ENCODE assay signal across 1 cellular context in genomic region chr6:109454483-109455160, GRCh38.
A peak's percentile ranks its signal among the peaks of the same experiment; 100 is the strongest.
TF ChIP-seq lines count a peak whose summit lies in the region.

No MANE protein-coding gene starts in this region.

TF ChIP-seq in HepG2, 621 proteins besides CTCF, POLR2A, EP300 and RAD21:
- TF ChIP-seq ZNF644 (CRISPR knock-in tag; IDR thresholded peaks at IDR 0.05; ENCODE audit: low read depth) (no peak), MTA3 (CRISPR knock-in tag; IDR thresholded peaks at IDR 0.05) (no peak), HOXA9 (CRISPR knock-in tag; IDR thresholded peaks at IDR 0.05; ENCODE audit: borderline replicate concordance) (0 out of 2 replicates have a peak, but pooled peaks have one; percentile 59), GATA4 (IDR thresholded peaks at IDR 0.05; ENCODE audit: borderline replicate concordance, low read depth) (no peak), SYNCRIP (IDR thresholded peaks at IDR 0.05; ENCODE audit: insufficient read depth, low read depth, low read length) (no peak), ZNF337 (CRISPR knock-in tag; IDR thresholded peaks at IDR 0.05; ENCODE audit: borderline replicate concordance, low read depth) (no peak), ZNF256 (CRISPR knock-in tag; conservative IDR thresholded peaks at IDR 0.05) (no peak), ZNF431 (CRISPR knock-in tag; IDR thresholded peaks at IDR 0.05; ENCODE audit: borderline replicate concordance, low read depth) (no peak), NFKB2 (CRISPR knock-in tag; IDR thresholded peaks at IDR 0.05; ENCODE audit: borderline replicate concordance) (0 out of 2 replicates have a peak, but pooled peaks have one; percentile 5), MEF2D (CRISPR knock-in tag; IDR thresholded peaks at IDR 0.05) (no peak), ZBTB38 (CRISPR knock-in tag; IDR thresholded peaks at IDR 0.05) (0 out of 2 replicates have a peak, but pooled peaks have one; percentile 46), RXRB (CRISPR knock-in tag; IDR thresholded peaks at IDR 0.05; ENCODE audit: borderline replicate concordance) (no peak), ARNT2 (CRISPR knock-in tag; IDR thresholded peaks at IDR 0.05; ENCODE audit: low read depth) (0 out of 2 replicates have a peak, but pooled peaks have one; percentile 5), SIN3B (IDR thresholded peaks at IDR 0.05; ENCODE audit: low read length) (no peak)
- TF ChIP-seq, protein P1, sequence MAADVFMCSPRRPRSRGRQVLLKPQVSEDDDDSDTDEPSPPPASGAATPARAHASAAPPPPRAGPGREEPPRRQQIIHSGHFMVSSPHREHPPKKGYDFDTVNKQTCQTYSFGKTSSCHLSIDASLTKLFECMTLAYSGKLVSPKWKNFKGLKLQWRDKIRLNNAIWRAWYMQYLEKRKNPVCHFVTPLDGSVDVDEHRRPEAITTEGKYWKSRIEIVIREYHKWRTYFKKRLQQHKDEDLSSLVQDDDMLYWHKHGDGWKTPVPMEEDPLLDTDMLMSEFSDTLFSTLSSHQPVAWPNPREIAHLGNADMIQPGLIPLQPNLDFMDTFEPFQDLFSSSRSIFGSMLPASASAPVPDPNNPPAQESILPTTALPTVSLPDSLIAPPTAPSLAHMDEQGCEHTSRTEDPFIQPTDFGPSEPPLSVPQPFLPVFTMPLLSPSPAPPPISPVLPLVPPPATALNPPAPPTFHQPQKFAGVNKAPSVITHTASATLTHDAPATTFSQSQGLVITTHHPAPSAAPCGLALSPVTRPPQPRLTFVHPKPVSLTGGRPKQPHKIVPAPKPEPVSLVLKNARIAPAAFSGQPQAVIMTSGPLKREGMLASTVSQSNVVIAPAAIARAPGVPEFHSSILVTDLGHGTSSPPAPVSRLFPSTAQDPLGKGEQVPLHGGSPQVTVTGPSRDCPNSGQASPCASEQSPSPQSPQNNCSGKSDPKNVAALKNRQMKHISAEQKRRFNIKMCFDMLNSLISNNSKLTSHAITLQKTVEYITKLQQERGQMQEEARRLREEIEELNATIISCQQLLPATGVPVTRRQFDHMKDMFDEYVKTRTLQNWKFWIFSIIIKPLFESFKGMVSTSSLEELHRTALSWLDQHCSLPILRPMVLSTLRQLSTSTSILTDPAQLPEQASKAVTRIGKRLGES (CRISPR knock-in tag; IDR thresholded peaks at IDR 0.05; ENCODE audit: borderline replicate concordance) = no peak
- TF ChIP-seq, protein P2, sequence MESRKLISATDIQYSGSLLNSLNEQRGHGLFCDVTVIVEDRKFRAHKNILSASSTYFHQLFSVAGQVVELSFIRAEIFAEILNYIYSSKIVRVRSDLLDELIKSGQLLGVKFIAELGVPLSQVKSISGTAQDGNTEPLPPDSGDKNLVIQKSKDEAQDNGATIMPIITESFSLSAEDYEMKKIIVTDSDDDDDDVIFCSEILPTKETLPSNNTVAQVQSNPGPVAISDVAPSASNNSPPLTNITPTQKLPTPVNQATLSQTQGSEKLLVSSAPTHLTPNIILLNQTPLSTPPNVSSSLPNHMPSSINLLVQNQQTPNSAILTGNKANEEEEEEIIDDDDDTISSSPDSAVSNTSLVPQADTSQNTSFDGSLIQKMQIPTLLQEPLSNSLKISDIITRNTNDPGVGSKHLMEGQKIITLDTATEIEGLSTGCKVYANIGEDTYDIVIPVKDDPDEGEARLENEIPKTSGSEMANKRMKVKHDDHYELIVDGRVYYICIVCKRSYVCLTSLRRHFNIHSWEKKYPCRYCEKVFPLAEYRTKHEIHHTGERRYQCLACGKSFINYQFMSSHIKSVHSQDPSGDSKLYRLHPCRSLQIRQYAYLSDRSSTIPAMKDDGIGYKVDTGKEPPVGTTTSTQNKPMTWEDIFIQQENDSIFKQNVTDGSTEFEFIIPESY (CRISPR knock-in tag; IDR thresholded peaks at IDR 0.05) = peak; percentile 73; the same call in 1 of the 2 replicates
